8 cellular contexts compared by ENCODE assay signal in genomic region chr4:82371398-82371972, GRCh38.
A peak's percentile ranks its signal among the peaks of the same experiment; 100 is the strongest.
DNase-seq lines count a peak whose midpoint lies in the region; ATAC-seq and TF ChIP-seq lines count a peak whose summit lies in the region.

No MANE protein-coding gene starts in this region.

- DNase-seq in EH (ENCODE audit: low read depth) (peak; percentile 41), NCI-H69 (lab: John Stamatoyannopoulos, UW) (peak; percentile 8), nephron progenitor cell (no peak), DMS114 treated with DMSO at 0.1 percent for 48 hours (lab: John Stamatoyannopoulos, UW; ENCODE audit: unreplicated experiment) (no peak)
- DNase-seq in effector memory CD4-positive, alpha-beta T cell: no peak

- peak overlapping the region; percentile 99 for H3K27ac ChIP-seq in effector memory CD4-positive, alpha-beta T cell (ENCODE audit: insufficient read depth, low read length, poor library complexity, severe bottlenecking)

- peak overlapping the region; percentile 99 for H3K4me3 Mint-ChIP-seq in nephron progenitor cell

- no peaks in the 10 kb centered on the region for H3K9me3 ChIP-seq in effector memory CD4-positive, alpha-beta T cell (ENCODE audit: control insufficient read depth, low read length)

- H3K27me3 Mint-ChIP-seq in nephron progenitor cell (ENCODE audit: low read depth, poor library complexity): no peaks in the 10 kb centered on the region

- peaks cover 67% of the 10 kb centered on the region for H3K4me1 Mint-ChIP-seq in nephron progenitor cell

- TF ChIP-seq CTCF in nephron progenitor cell (IDR thresholded peaks at IDR 0.05): no peak

- H3K27ac Mint-ChIP-seq in nephron progenitor cell: peak overlapping the region; percentile 100

- H3K4me3 ChIP-seq in effector memory CD4-positive, alpha-beta T cell (ENCODE audit: insufficient read depth, low read depth, low read length, poor library complexity, severe bottlenecking): peak overlapping the region; percentile 99

- peaks cover 34% of the 10 kb centered on the region for H3K4me1 ChIP-seq in effector memory CD4-positive, alpha-beta T cell (ENCODE audit: control insufficient read depth, insufficient read depth, low read length, poor library complexity, severe bottlenecking)

- ATAC-seq in GM18870 (IDR thresholded peaks at IDR 0.05; ENCODE audit: unreplicated experiment) (no peak), HG03135 (IDR thresholded peaks at IDR 0.05; ENCODE audit: unreplicated experiment) (no peak), HG03469 (IDR thresholded peaks at IDR 0.05; ENCODE audit: unreplicated experiment) (no peak)

- H3K36me3 Mint-ChIP-seq in nephron progenitor cell (ENCODE audit: low read depth): peaks cover 44% of the 10 kb centered on the region

- peaks cover 7% of the 10 kb centered on the region for H3K9me3 Mint-ChIP-seq in nephron progenitor cell

- no peaks in the 10 kb centered on the region for H3K27me3 ChIP-seq in effector memory CD4-positive, alpha-beta T cell (replicated peaks; ENCODE audit: control insufficient read depth, insufficient read depth, low read length, poor library complexity, severe bottlenecking)

- H3K36me3 ChIP-seq in effector memory CD4-positive, alpha-beta T cell (ENCODE audit: control insufficient read depth, insufficient read depth, low read length): peaks cover 10% of the 10 kb centered on the region

Comparison
In these comparisons a context has a peak if more than half of its experiments do, and no peak if none do; other contexts are left out.
1. DNase-seq: peak in EH (single experiment) and NCI-H69 (single experiment); none in effector memory CD4-positive, alpha-beta T cell (0 of 3), nephron progenitor cell (single experiment) and DMS114 treated with DMSO at 0.1 percent for 48 hours (single experiment).